ENCODE assay signal across 8 cellular contexts in the genomic region with DNA sequence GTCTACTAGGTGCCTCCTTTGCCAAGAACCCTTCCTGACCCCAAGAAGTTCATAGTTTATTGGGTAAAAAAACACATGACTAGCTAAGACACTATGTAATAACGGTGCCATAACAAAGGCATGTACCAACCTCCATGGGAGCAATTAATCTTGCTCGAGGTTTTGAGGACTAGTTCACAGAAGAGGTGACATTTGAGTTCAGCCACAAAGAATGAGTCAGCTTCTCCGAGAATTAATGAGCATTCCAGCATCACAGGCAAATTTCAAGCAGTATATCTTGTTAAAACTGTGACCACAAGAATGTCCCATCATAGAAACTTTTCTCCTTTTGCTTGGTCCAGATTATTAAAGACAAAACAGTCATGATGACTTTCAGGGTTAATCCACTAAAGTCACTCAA.
DNase-seq lines count a peak whose midpoint lies in the region; ATAC-seq and TF ChIP-seq lines count a peak whose summit lies in the region.
"Had no signal": no experiment of that assay in that cellular context is flagged by ENCODE, and none has a peak within 500 bp of the region (broad histone marks: within the 10 kb centered on the region; RNA-seq: fewer than 3 reads in every experiment).

No MANE protein-coding gene starts in this region.

- H3K27ac ChIP-seq in RWPE2 (ENCODE audit: poor library complexity, severe bottlenecking), result no peak overlapping the region

- TF ChIP-seq CTCF in RWPE2 (IDR thresholded peaks at IDR 0.05; ENCODE audit: poor library complexity, severe bottlenecking), result no peak

- H3K9ac ChIP-seq in skeletal muscle satellite cell (ENCODE audit: low read depth, low read length), result no peak overlapping the region

- no peak overlapping the region for H3K4me3 ChIP-seq in HAP-1
- no peak overlapping the region for H3K4me3 ChIP-seq in RWPE2 (ENCODE audit: severe bottlenecking)
- H3K4me3 ChIP-seq in skeletal muscle satellite cell (ENCODE audit: low read length), result no peak overlapping the region

- no peaks in the 10 kb centered on the region for H3K27me3 Mint-ChIP-seq in effector memory CD8-positive, alpha-beta T cell

- H3K4me3 Mint-ChIP-seq in effector memory CD8-positive, alpha-beta T cell, result peak overlapping the region; percentile 76

- peak overlapping the region; percentile 24 for H3K4me2 ChIP-seq in skeletal muscle satellite cell (ENCODE audit: low read length)

- peaks cover 15 to 16% of the 10 kb centered on the region in 2 donors for H3K4me1 Mint-ChIP-seq in effector memory CD8-positive, alpha-beta T cell (ENCODE audit: low read depth in 2 of 2)

- DNase-seq in HAP-1 (ENCODE audit: low spot score in 2 of 2), result peak; percentile 30 to 58
- DNase-seq in RWPE2 (ENCODE audit: low spot score), result no peak
- DNase-seq in effector memory CD8-positive, alpha-beta T cell, result peak in 2 of 3 experiments; percentile 7
- DNase-seq: NK-92 treated with Interleukin-12 subunit alpha and Interleukin-12 subunit beta, amount 100 ng/mL, for 24 hours had no signal

- H3K27ac Mint-ChIP-seq in effector memory CD8-positive, alpha-beta T cell, result peak overlapping the region; percentile 90 to 92

- H3K36me3 Mint-ChIP-seq in effector memory CD8-positive, alpha-beta T cell (ENCODE audit: insufficient read depth), result no peaks in the 10 kb centered on the region

- H3K4me1 ChIP-seq in HAP-1 (peaks cover 14% of the 10 kb centered on the region), RWPE2 (ENCODE audit: insufficient read depth, poor library complexity, severe bottlenecking) (no peaks in the 10 kb centered on the region), skeletal muscle satellite cell (ENCODE audit: control insufficient read depth, insufficient read depth, low read length) (peaks cover 17% of the 10 kb centered on the region)

- H3K36me3 ChIP-seq in HAP-1 (replicated peaks), result no peaks in the 10 kb centered on the region
- H3K36me3 ChIP-seq in RWPE2 (ENCODE audit: low read depth), result no peaks in the 10 kb centered on the region
- H3K36me3 ChIP-seq in skeletal muscle satellite cell (ENCODE audit: insufficient read depth, low read length), result no peaks in the 10 kb centered on the region

- ATAC-seq in RWPE2 (ENCODE audit: low read depth), result peak; percentile 31; the same call in 2 of the 3 replicates
- ATAC-seq in effector memory CD8-positive, alpha-beta T cell (replicated peaks), result peak; percentile 82
- no peak for ATAC-seq in HG02870 (IDR thresholded peaks at IDR 0.05; ENCODE audit: unreplicated experiment)
- no peak for ATAC-seq in HG03521 (IDR thresholded peaks at IDR 0.05; ENCODE audit: unreplicated experiment)
- no peak for ATAC-seq in GM18873 (IDR thresholded peaks at IDR 0.05; ENCODE audit: low FRiP score, unreplicated experiment)

- H3K9me3 Mint-ChIP-seq in effector memory CD8-positive, alpha-beta T cell, result no peaks in the 10 kb centered on the region

- no peaks in the 10 kb centered on the region for H3K27me3 ChIP-seq in HAP-1 (ENCODE audit: low read depth)
- H3K27me3 ChIP-seq in RWPE2 (ENCODE audit: insufficient read depth, poor library complexity, severe bottlenecking), result no peaks in the 10 kb centered on the region
- no peaks in the 10 kb centered on the region for H3K27me3 ChIP-seq in skeletal muscle satellite cell (ENCODE audit: control insufficient read depth, insufficient read depth, low read length)

- H3K9me3 ChIP-seq in HAP-1, result no peaks in the 10 kb centered on the region
- no peaks in the 10 kb centered on the region for H3K9me3 ChIP-seq in RWPE2 (ENCODE audit: severe bottlenecking)
- no peaks in the 10 kb centered on the region for H3K9me3 ChIP-seq in skeletal muscle satellite cell (replicated peaks; ENCODE audit: low read length)

- in situ Hi-C loops in HAP-1 (cut with MboI; ENCODE audit: low sequenced_read_pairs), result no loop called here

Comparison
In these comparisons a context has a peak if more than half of its experiments do, and no peak if none do; other contexts are left out.
1. ATAC-seq: peak in RWPE2 (single experiment) and effector memory CD8-positive, alpha-beta T cell (single experiment); none in HG02870 (single experiment), HG03521 (single experiment) and GM18873 (single experiment).